In the genomic region with DNA sequence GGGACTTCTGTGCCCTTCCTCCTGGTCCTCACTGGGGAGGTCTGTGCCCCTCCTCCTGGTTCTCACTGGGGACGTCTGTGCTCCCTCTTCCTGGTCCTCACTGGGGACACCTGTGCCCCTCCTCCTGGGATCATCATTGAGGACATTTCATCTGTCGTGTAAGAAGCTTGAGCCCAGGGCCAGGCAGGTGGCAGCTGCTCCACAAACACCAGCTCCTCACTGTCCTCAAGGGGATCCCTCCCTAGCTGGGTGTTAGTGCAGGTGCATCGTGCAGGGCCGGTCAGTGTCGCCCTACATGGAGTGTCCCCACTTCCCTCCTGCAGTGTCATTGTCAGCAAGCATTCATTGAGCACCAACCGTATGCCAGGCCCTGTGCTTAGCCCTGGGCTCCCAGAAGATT, we compare ENCODE assay signal across 18 cellular contexts.
A peak's percentile ranks its signal among the peaks of the same experiment; 100 is the strongest.
DNase-seq lines count a peak whose midpoint lies in the region; ATAC-seq and TF ChIP-seq lines count a peak whose summit lies in the region.
"Had no signal": no experiment of that assay in that cellular context is flagged by ENCODE, and none has a peak within 500 bp of the region (broad histone marks: within the 10 kb centered on the region; RNA-seq: fewer than 3 reads in every experiment).

No MANE protein-coding gene starts in this region.

- no peak for ATAC-seq in GM18907 (IDR thresholded peaks at IDR 0.05; ENCODE audit: unreplicated experiment)
- ATAC-seq: CD8-positive, alpha-beta T cell had no signal

- H3K27me3 Mint-ChIP-seq in nephron progenitor cell (ENCODE audit: low read depth, poor library complexity), result peaks cover 2% of the 10 kb centered on the region

- H3K4me3 ChIP-seq in dorsolateral prefrontal cortex, result no peak overlapping the region
- H3K4me3 ChIP-seq: GM23248, PC-9, SJCRH30 had no signal

- DNase-seq in NCI-H345 (lab: John Stamatoyannopoulos, UW) (peak; percentile 28), NCI-H345 treated with DMSO at 0.1 percent for 48 hours (lab: John Stamatoyannopoulos, UW; ENCODE audit: unreplicated experiment) (no peak), SHP77 (lab: John Stamatoyannopoulos, UW) (peak; percentile 33 to 54), nephron progenitor cell (no peak), dorsolateral prefrontal cortex (no peak), GM03348 (ENCODE audit: low spot score) (no peak)
- DNase-seq: CD8-positive, alpha-beta T cell; DND-41; GM23248; HCEC 1CT; NCI-H1436; NCI-H1930; NCI-H524; PC-9; SJCRH30 had no signal

- H3K36me3 Mint-ChIP-seq in nephron progenitor cell (ENCODE audit: low read depth), result no peaks in the 10 kb centered on the region
- H3K36me3 Mint-ChIP-seq: CD8-positive, alpha-beta T cell had no signal

- H3K27ac ChIP-seq in dorsolateral prefrontal cortex, result no peak overlapping the region
- H3K27ac ChIP-seq: GM23248, KMS-11, RWPE1, SJCRH30 had no signal

- no peaks in the 10 kb centered on the region for H3K9me3 Mint-ChIP-seq in nephron progenitor cell
- H3K9me3 Mint-ChIP-seq: CD8-positive, alpha-beta T cell had no signal

- no peak overlapping the region for H3K4me3 Mint-ChIP-seq in nephron progenitor cell
- H3K4me3 Mint-ChIP-seq: CD8-positive, alpha-beta T cell had no signal

- intact Hi-C loops in dorsolateral prefrontal cortex (cut with DNase I), result no loop called here

- peaks cover 21% of the 10 kb centered on the region for H3K4me1 Mint-ChIP-seq in nephron progenitor cell

- peak overlapping the region; percentile 45 for H3K27ac Mint-ChIP-seq in nephron progenitor cell
- H3K27ac Mint-ChIP-seq: CD8-positive, alpha-beta T cell had no signal

- TF ChIP-seq CTCF in nephron progenitor cell (IDR thresholded peaks at IDR 0.05) (no peak), dorsolateral prefrontal cortex (IDR thresholded peaks at IDR 0.05 in 54 of 56, conservative IDR thresholded peaks at IDR 0.05 in 2 of 56; ENCODE audit: low read depth in 1 of 56, partially characterized antibody in 56 of 56) (no peak)

- peaks cover 0 to 7% (median 0%) of the 10 kb centered on the region in 45 donors for H3K27me3 ChIP-seq in dorsolateral prefrontal cortex
- H3K27me3 ChIP-seq: SJCRH30 had no signal

Comparison
In these comparisons a context has a peak if more than half of its experiments do, and no peak if none do; other contexts are left out.
1. DNase-seq: peak in NCI-H345 (single experiment) and SHP77 (2 of 2); none in NCI-H345 treated with DMSO at 0.1 percent for 48 hours (single experiment), nephron progenitor cell (single experiment), dorsolateral prefrontal cortex (0 of 10) and GM03348 (single experiment).